ENCODE assay signal across 17 cellular contexts in genomic region chr10:26612151-26612915, GRCh38.
DNase-seq lines count a peak whose midpoint lies in the region; ATAC-seq and TF ChIP-seq lines count a peak whose summit lies in the region.
"Had no signal": no experiment of that assay in that cellular context is flagged by ENCODE, and none has a peak within 500 bp of the region (broad histone marks: within the 10 kb centered on the region; RNA-seq: fewer than 3 reads in every experiment).

No MANE protein-coding gene starts in this region.

- no peak overlapping the region for H3K4me3 Mint-ChIP-seq in Calu3 (ENCODE audit: low read depth, unreplicated experiment)
- H3K4me3 Mint-ChIP-seq: CD4-positive, CD25-positive, alpha-beta regulatory T cell had no signal

- CTCF ChIA-PET in Calu3 (lab: Charles Lee): interaction anchor here (0.5 to 1.0 kb wide), 2 partner anchors 9 to 882 kb away, joined by 3 to 4 read pairs; no protein-coding TSS in a partner anchor

- H3K27me3 Mint-ChIP-seq in Calu3 (ENCODE audit: unreplicated experiment): no peaks in the 10 kb centered on the region

- 0 out of 3 replicates have a peak, but pooled peaks have one; percentile 14 for ATAC-seq in RWPE2 (ENCODE audit: low read depth)
- ATAC-seq in foreskin keratinocyte: peak; percentile 46
- ATAC-seq in right cardiac atrium: no peak
- ATAC-seq: K562 had no signal

- no peak overlapping the region for H3K9ac ChIP-seq in mucosa of rectum (ENCODE audit: low read depth in 1 of 2, low read length in 2 of 2)

- H3K27ac ChIP-seq in RWPE2 (ENCODE audit: poor library complexity, severe bottlenecking): no peak overlapping the region
- H3K27ac ChIP-seq in foreskin keratinocyte: no peak overlapping the region
- peak overlapping the region; percentile 13 to 62 for H3K27ac ChIP-seq in mucosa of rectum (ENCODE audit: low read depth in 2 of 2, low read length in 2 of 2)
- H3K27ac ChIP-seq in right cardiac atrium (ENCODE audit: low read length): no peak overlapping the region

- BruUV-seq in Calu3 (replicated peaks; lab: Mats Ljungman, UMichigan): no TSS peak

- H3K27ac Mint-ChIP-seq in Calu3 (ENCODE audit: unreplicated experiment): no peak overlapping the region
- H3K27ac Mint-ChIP-seq: CD4-positive, CD25-positive, alpha-beta regulatory T cell had no signal

- DNase-seq in Calu3 (peak; percentile 12), RWPE2 (ENCODE audit: low spot score) (no peak), foreskin keratinocyte (peak in 1 of 2 donors; percentile 27), right cardiac atrium (no peak), kidney tubule cell (ENCODE audit: low spot score) (no peak), NCI-H2029 treated with DMSO at 0.1 percent for 48 hours (lab: John Stamatoyannopoulos, UW) (no peak), medulla oblongata (ENCODE audit: extremely low spot score) (no peak)
- DNase-seq: BE2C; Caco-2; CD4-positive, CD25-positive, alpha-beta regulatory T cell; NCI-H1105 treated with DMSO at 0.1 percent for 48 hours; NCI-H1694; NCI-H510A; NCI-H774; SHP77 had no signal

- no peaks in the 10 kb centered on the region for H3K4me1 ChIP-seq in RWPE2 (ENCODE audit: insufficient read depth, poor library complexity, severe bottlenecking)
- H3K4me1 ChIP-seq in foreskin keratinocyte: no peaks in the 10 kb centered on the region
- peaks cover 0 to 13% of the 10 kb centered on the region in 2 donors for H3K4me1 ChIP-seq in mucosa of rectum (ENCODE audit: control insufficient read depth in 2 of 2, insufficient read depth in 2 of 2, low read length in 2 of 2)
- H3K4me1 ChIP-seq in right cardiac atrium (ENCODE audit: control insufficient read depth, insufficient read depth, low read length): no peaks in the 10 kb centered on the region
- H3K4me1 ChIP-seq: BE2C, Caco-2 had no signal

- 83% methylated on average over 5 of the region's 5 CpGs for WGBS in right cardiac atrium

- H3K9me3 Mint-ChIP-seq in Calu3 (ENCODE audit: low read depth, unreplicated experiment): peaks cover 2% of the 10 kb centered on the region
- H3K9me3 Mint-ChIP-seq: CD4-positive, CD25-positive, alpha-beta regulatory T cell had no signal

- intact Hi-C loops in Calu3 (cut with micrococcal nuclease; ENCODE audit: unreplicated experiment) (no loop called here), right cardiac atrium (cut with DNase I) (no loop called here)

- no peaks in the 10 kb centered on the region for H3K9me3 ChIP-seq in RWPE2 (ENCODE audit: severe bottlenecking)
- H3K9me3 ChIP-seq in mucosa of rectum (ENCODE audit: control insufficient read depth in 2 of 2, low read length in 2 of 2): no peaks in the 10 kb centered on the region
- H3K9me3 ChIP-seq in right cardiac atrium (ENCODE audit: control insufficient read depth, low read length): no peaks in the 10 kb centered on the region
- H3K9me3 ChIP-seq: BE2C had no signal

- no peaks in the 10 kb centered on the region for H3K36me3 ChIP-seq in RWPE2 (ENCODE audit: low read depth)
- H3K36me3 ChIP-seq in mucosa of rectum (ENCODE audit: control insufficient read depth in 2 of 2, insufficient read depth in 2 of 2, low read length in 2 of 2): no peaks in the 10 kb centered on the region
- H3K36me3 ChIP-seq: BE2C had no signal

- no peaks in the 10 kb centered on the region for H3K36me3 Mint-ChIP-seq in Calu3 (ENCODE audit: insufficient read depth, unreplicated experiment)
- H3K36me3 Mint-ChIP-seq: CD4-positive, CD25-positive, alpha-beta regulatory T cell had no signal

- no peaks in the 10 kb centered on the region for H3K4me1 Mint-ChIP-seq in Calu3 (ENCODE audit: low read depth, unreplicated experiment)
- H3K4me1 Mint-ChIP-seq: CD4-positive, CD25-positive, alpha-beta regulatory T cell had no signal

- H3K27me3 ChIP-seq in RWPE2 (ENCODE audit: insufficient read depth, poor library complexity, severe bottlenecking) (no peaks in the 10 kb centered on the region), foreskin keratinocyte (no peaks in the 10 kb centered on the region), mucosa of rectum (ENCODE audit: control insufficient read depth in 2 of 2, insufficient read depth in 2 of 2, low read length in 2 of 2) (no peaks in the 10 kb centered on the region), right cardiac atrium (ENCODE audit: control insufficient read depth, insufficient read depth) (no peaks in the 10 kb centered on the region)
- H3K27me3 ChIP-seq: BE2C had no signal

- H3K4me3 ChIP-seq in RWPE2 (ENCODE audit: severe bottlenecking) (no peak overlapping the region), mucosa of rectum (ENCODE audit: low read length in 2 of 2) (peak overlapping the region in 1 of 2 donors; percentile 36), right cardiac atrium (ENCODE audit: low read length) (no peak overlapping the region)
- H3K4me3 ChIP-seq: K562 had no signal

- TF ChIP-seq CTCF in Calu3 (IDR thresholded peaks at IDR 0.05; ENCODE audit: unreplicated experiment) (no peak), RWPE2 (IDR thresholded peaks at IDR 0.05; ENCODE audit: poor library complexity, severe bottlenecking) (no peak), foreskin keratinocyte (conservative IDR thresholded peaks at IDR 0.05) (no peak)

Comparison
In these comparisons a context has a peak if more than half of its experiments do, and no peak if none do; other contexts are left out.
1. ATAC-seq: peak in RWPE2 (single experiment) and foreskin keratinocyte (single experiment); none in right cardiac atrium (0 of 2).
2. H3K27ac ChIP-seq: peak in mucosa of rectum (2 of 2); none in RWPE2 (single experiment), foreskin keratinocyte (single experiment) and right cardiac atrium (single experiment).